In the genomic region with DNA sequence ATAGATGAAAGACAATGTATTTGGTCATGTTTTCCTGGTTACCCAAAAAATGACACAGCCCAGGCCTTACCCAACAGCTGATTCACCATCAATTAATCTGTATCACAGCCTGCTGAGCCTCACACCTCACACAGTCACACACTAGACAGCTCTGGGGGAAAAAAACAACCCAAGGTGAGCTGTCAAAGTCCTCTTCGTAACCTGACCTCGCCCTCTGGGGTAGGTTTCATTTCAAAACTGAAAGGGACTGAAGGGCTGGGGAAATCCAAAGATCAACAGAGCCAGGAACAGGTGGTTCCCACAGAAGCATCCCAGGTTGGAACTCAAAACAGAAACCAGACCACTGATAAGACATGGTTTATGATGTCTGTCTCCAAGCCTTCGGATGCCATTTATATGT, we compare ENCODE assay signal across 1 cellular context.
TF ChIP-seq lines count a peak whose summit lies in the region.

No MANE protein-coding gene starts in this region.

TF ChIP-seq in HepG2, 621 proteins besides CTCF, POLR2A, EP300 and RAD21 (continued from another document and continues in another):
- TF ChIP-seq, protein P1, sequence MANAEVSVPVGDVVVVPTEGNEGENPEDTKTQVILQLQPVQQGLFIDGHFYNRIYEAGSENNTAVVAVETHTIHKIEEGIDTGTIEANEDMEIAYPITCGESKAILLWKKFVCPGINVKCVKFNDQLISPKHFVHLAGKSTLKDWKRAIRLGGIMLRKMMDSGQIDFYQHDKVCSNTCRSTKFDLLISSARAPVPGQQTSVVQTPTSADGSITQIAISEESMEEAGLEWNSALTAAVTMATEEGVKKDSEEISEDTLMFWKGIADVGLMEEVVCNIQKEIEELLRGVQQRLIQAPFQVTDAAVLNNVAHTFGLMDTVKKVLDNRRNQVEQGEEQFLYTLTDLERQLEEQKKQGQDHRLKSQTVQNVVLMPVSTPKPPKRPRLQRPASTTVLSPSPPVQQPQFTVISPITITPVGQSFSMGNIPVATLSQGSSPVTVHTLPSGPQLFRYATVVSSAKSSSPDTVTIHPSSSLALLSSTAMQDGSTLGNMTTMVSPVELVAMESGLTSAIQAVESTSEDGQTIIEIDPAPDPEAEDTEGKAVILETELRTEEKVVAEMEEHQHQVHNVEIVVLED (CRISPR knock-in tag; IDR thresholded peaks at IDR 0.05; ENCODE audit: borderline replicate concordance), result peak; percentile 22; the same call in 1 of the 2 replicates
- TF ChIP-seq YY1 (IDR thresholded peaks at IDR 0.05; ENCODE audit: insufficient read depth, insufficient replicate concordance, low read depth, low read length) (no peak), ZNF616 (CRISPR knock-in tag; IDR thresholded peaks at IDR 0.05; ENCODE audit: low read depth) (no peak), ZBTB8A (CRISPR knock-in tag; IDR thresholded peaks at IDR 0.05; ENCODE audit: borderline replicate concordance, low read depth) (no peak), ZBTB7A (CRISPR knock-in tag; IDR thresholded peaks at IDR 0.05) (no peak), ZBTB42 (CRISPR knock-in tag; IDR thresholded peaks at IDR 0.05) (no peak), HCFC1 (IDR thresholded peaks at IDR 0.05; ENCODE audit: low read depth, low read length) (no peak), KLF12 (CRISPR knock-in tag; IDR thresholded peaks at IDR 0.05; ENCODE audit: borderline replicate concordance) (no peak), ZNF589 (CRISPR knock-in tag; conservative IDR thresholded peaks at IDR 0.05) (no peak), PLRG1 (conservative IDR thresholded peaks at IDR 0.05) (no peak), SMAD3 (CRISPR knock-in tag; IDR thresholded peaks at IDR 0.05) (no peak), CCDC6 (CRISPR knock-in tag; IDR thresholded peaks at IDR 0.05) (0 out of 2 replicates have a peak, but pooled peaks have one; percentile 28), ZNF605 (CRISPR knock-in tag; IDR thresholded peaks at IDR 0.05) (no peak), SMARCC2 (IDR thresholded peaks at IDR 0.05) (no peak), HNRNPUL1 (IDR thresholded peaks at IDR 0.05; ENCODE audit: low read depth, low read length) (no peak), KMT2B (CRISPR knock-in tag; IDR thresholded peaks at IDR 0.05) (no peak), DPF2 (CRISPR knock-in tag; IDR thresholded peaks at IDR 0.05; ENCODE audit: borderline replicate concordance, low read depth) (0 out of 2 replicates have a peak, but pooled peaks have one; percentile 29), SP4 (CRISPR knock-in tag; IDR thresholded peaks at IDR 0.05) (no peak), CHD4 (IDR thresholded peaks at IDR 0.05; ENCODE audit: borderline replicate concordance, low read length) (no peak)
- TF ChIP-seq, protein P2, sequence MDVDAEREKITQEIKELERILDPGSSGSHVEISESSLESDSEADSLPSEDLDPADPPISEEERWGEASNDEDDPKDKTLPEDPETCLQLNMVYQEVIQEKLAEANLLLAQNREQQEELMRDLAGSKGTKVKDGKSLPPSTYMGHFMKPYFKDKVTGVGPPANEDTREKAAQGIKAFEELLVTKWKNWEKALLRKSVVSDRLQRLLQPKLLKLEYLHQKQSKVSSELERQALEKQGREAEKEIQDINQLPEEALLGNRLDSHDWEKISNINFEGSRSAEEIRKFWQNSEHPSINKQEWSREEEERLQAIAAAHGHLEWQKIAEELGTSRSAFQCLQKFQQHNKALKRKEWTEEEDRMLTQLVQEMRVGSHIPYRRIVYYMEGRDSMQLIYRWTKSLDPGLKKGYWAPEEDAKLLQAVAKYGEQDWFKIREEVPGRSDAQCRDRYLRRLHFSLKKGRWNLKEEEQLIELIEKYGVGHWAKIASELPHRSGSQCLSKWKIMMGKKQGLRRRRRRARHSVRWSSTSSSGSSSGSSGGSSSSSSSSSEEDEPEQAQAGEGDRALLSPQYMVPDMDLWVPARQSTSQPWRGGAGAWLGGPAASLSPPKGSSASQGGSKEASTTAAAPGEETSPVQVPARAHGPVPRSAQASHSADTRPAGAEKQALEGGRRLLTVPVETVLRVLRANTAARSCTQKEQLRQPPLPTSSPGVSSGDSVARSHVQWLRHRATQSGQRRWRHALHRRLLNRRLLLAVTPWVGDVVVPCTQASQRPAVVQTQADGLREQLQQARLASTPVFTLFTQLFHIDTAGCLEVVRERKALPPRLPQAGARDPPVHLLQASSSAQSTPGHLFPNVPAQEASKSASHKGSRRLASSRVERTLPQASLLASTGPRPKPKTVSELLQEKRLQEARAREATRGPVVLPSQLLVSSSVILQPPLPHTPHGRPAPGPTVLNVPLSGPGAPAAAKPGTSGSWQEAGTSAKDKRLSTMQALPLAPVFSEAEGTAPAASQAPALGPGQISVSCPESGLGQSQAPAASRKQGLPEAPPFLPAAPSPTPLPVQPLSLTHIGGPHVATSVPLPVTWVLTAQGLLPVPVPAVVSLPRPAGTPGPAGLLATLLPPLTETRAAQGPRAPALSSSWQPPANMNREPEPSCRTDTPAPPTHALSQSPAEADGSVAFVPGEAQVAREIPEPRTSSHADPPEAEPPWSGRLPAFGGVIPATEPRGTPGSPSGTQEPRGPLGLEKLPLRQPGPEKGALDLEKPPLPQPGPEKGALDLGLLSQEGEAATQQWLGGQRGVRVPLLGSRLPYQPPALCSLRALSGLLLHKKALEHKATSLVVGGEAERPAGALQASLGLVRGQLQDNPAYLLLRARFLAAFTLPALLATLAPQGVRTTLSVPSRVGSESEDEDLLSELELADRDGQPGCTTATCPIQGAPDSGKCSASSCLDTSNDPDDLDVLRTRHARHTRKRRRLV (CRISPR knock-in tag; IDR thresholded peaks at IDR 0.05), result no peak
- TF ChIP-seq, protein P3, sequence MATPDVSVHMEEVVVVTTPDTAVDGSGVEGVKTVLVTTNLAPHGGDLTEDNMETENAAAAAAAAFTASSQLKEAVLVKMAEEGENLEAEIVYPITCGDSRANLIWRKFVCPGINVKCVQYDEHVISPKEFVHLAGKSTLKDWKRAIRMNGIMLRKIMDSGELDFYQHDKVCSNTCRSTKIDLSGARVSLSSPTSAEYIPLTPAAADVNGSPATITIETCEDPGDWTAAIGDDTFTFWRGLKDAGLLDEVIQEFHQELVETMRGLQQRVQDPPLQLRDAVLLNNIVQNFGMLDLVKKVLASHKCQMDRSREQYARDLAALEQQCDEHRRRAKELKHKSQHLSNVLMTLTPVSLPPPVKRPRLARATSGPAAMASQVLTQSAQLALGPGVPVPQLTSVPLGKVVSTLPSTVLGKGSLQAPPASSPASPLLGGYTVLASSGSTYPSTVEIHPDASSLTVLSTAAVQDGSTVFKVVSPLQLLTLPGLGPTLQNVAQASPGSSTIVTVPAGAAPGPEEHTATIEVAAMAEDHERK (CRISPR knock-in tag; IDR thresholded peaks at IDR 0.05; ENCODE audit: low read depth), result no peak
- TF ChIP-seq, protein P4, sequence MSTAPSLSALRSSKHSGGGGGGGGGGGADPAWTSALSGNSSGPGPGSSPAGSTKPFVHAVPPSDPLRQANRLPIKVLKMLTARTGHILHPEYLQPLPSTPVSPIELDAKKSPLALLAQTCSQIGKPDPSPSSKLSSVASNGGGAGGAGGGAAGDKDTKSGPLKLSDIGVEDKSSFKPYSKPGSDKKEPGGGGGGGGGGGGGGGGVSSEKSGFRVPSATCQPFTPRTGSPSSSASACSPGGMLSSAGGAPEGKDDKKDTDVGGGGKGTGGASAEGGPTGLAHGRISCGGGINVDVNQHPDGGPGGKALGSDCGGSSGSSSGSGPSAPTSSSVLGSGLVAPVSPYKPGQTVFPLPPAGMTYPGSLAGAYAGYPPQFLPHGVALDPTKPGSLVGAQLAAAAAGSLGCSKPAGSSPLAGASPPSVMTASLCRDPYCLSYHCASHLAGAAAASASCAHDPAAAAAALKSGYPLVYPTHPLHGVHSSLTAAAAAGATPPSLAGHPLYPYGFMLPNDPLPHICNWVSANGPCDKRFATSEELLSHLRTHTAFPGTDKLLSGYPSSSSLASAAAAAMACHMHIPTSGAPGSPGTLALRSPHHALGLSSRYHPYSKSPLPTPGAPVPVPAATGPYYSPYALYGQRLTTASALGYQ (CRISPR knock-in tag; IDR thresholded peaks at IDR 0.05), result no peak; the same call in 1 of the 2 replicates
- TF ChIP-seq, protein P5, sequence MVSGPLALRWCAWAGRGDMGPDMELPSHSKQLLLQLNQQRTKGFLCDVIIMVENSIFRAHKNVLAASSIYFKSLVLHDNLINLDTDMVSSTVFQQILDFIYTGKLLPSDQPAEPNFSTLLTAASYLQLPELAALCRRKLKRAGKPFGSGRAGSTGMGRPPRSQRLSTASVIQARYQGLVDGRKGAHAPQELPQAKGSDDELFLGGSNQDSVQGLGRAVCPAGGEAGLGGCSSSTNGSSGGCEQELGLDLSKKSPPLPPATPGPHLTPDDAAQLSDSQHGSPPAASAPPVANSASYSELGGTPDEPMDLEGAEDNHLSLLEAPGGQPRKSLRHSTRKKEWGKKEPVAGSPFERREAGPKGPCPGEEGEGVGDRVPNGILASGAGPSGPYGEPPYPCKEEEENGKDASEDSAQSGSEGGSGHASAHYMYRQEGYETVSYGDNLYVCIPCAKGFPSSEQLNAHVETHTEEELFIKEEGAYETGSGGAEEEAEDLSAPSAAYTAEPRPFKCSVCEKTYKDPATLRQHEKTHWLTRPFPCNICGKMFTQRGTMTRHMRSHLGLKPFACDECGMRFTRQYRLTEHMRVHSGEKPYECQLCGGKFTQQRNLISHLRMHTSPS (CRISPR knock-in tag; IDR thresholded peaks at IDR 0.05; ENCODE audit: low read depth), result no peak
- TF ChIP-seq, protein P6, sequence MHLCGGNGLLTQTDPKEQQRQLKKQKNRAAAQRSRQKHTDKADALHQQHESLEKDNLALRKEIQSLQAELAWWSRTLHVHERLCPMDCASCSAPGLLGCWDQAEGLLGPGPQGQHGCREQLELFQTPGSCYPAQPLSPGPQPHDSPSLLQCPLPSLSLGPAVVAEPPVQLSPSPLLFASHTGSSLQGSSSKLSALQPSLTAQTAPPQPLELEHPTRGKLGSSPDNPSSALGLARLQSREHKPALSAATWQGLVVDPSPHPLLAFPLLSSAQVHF (CRISPR knock-in tag; IDR thresholded peaks at IDR 0.05), result no peak
- TF ChIP-seq, protein P7, sequence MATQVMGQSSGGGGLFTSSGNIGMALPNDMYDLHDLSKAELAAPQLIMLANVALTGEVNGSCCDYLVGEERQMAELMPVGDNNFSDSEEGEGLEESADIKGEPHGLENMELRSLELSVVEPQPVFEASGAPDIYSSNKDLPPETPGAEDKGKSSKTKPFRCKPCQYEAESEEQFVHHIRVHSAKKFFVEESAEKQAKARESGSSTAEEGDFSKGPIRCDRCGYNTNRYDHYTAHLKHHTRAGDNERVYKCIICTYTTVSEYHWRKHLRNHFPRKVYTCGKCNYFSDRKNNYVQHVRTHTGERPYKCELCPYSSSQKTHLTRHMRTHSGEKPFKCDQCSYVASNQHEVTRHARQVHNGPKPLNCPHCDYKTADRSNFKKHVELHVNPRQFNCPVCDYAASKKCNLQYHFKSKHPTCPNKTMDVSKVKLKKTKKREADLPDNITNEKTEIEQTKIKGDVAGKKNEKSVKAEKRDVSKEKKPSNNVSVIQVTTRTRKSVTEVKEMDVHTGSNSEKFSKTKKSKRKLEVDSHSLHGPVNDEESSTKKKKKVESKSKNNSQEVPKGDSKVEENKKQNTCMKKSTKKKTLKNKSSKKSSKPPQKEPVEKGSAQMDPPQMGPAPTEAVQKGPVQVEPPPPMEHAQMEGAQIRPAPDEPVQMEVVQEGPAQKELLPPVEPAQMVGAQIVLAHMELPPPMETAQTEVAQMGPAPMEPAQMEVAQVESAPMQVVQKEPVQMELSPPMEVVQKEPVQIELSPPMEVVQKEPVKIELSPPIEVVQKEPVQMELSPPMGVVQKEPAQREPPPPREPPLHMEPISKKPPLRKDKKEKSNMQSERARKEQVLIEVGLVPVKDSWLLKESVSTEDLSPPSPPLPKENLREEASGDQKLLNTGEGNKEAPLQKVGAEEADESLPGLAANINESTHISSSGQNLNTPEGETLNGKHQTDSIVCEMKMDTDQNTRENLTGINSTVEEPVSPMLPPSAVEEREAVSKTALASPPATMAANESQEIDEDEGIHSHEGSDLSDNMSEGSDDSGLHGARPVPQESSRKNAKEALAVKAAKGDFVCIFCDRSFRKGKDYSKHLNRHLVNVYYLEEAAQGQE (IDR thresholded peaks at IDR 0.05; ENCODE audit: borderline replicate concordance in 1 of 2, low read depth in 1 of 2, low read length in 2 of 2), result no peak
- TF ChIP-seq, protein P8, sequence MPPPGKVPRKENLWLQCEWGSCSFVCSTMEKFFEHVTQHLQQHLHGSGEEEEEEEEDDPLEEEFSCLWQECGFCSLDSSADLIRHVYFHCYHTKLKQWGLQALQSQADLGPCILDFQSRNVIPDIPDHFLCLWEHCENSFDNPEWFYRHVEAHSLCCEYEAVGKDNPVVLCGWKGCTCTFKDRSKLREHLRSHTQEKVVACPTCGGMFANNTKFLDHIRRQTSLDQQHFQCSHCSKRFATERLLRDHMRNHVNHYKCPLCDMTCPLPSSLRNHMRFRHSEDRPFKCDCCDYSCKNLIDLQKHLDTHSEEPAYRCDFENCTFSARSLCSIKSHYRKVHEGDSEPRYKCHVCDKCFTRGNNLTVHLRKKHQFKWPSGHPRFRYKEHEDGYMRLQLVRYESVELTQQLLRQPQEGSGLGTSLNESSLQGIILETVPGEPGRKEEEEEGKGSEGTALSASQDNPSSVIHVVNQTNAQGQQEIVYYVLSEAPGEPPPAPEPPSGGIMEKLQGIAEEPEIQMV (CRISPR knock-in tag; IDR thresholded peaks at IDR 0.05; ENCODE audit: low read depth), result no peak
- TF ChIP-seq, protein P9, sequence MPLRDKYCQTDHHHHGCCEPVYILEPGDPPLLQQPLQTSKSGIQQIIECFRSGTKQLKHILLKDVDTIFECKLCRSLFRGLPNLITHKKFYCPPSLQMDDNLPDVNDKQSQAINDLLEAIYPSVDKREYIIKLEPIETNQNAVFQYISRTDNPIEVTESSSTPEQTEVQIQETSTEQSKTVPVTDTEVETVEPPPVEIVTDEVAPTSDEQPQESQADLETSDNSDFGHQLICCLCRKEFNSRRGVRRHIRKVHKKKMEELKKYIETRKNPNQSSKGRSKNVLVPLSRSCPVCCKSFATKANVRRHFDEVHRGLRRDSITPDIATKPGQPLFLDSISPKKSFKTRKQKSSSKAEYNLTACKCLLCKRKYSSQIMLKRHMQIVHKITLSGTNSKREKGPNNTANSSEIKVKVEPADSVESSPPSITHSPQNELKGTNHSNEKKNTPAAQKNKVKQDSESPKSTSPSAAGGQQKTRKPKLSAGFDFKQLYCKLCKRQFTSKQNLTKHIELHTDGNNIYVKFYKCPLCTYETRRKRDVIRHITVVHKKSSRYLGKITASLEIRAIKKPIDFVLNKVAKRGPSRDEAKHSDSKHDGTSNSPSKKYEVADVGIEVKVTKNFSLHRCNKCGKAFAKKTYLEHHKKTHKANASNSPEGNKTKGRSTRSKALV (CRISPR knock-in tag; IDR thresholded peaks at IDR 0.05), result no peak
- TF ChIP-seq, protein P10, sequence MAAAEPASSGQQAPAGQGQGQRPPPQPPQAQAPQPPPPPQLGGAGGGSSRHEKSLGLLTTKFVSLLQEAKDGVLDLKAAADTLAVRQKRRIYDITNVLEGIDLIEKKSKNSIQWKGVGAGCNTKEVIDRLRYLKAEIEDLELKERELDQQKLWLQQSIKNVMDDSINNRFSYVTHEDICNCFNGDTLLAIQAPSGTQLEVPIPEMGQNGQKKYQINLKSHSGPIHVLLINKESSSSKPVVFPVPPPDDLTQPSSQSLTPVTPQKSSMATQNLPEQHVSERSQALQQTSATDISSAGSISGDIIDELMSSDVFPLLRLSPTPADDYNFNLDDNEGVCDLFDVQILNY (CRISPR knock-in tag; conservative IDR thresholded peaks at IDR 0.05), result no peak
